11 cellular contexts compared by ENCODE assay signal in genomic region chr6:132391391-132392291, GRCh38. TPM values are rescaled to one million over a fixed set of nuclear protein-coding genes. Genes with fewer than 3 reads are reported as not detected.
DNase-seq lines count a peak whose midpoint lies in the region; ATAC-seq and TF ChIP-seq lines count a peak whose summit lies in the region.
"Had no signal": no experiment of that assay in that cellular context is flagged by ENCODE, and none has a peak within 500 bp of the region (broad histone marks: within the 10 kb centered on the region; RNA-seq: fewer than 3 reads in every experiment).

No MANE protein-coding gene starts in this region.

- CTCF ChIA-PET in OCI-LY7 (lab: Charles Lee; ENCODE audit: unreplicated experiment) = no interaction called here
- CTCF ChIA-PET in activated CD4-positive, alpha-beta memory T cell treated with anti-CD3 and anti-CD28 coated beads for 36 hours (lab: Charles Lee) = interaction anchor here (1.6 to 3.7 kb wide), 3 partner anchors 90 to 112 kb away, joined by 6 to 23 read pairs (median 6); no protein-coding TSS in a partner anchor

- peak overlapping the region; percentile 62; the same call in 1 of the 2 replicates for H2AFZ ChIP-seq in OCI-LY7 (ENCODE audit: low read length)

- in situ Hi-C loops in ACHN (cut with HindIII; ENCODE audit: low pct_ligation_motif_present, low pct_unique_long_range_greater_than_20kb, low sequenced_read_pairs) = no loop called here

- H3K9me3 Mint-ChIP-seq in activated CD4-positive, alpha-beta memory T cell treated with anti-CD3 and anti-CD28 coated beads for 36 hours = peaks cover 16% of the 10 kb centered on the region
- H3K9me3 Mint-ChIP-seq in activated T-cell treated with anti-CD3 and anti-CD28 coated beads, Interleukin-2, amount 50 U/mL, for 72 hours = peaks cover 12 to 18% of the 10 kb centered on the region in 2 donors

- no peak overlapping the region for H3K4me3 Mint-ChIP-seq in activated CD4-positive, alpha-beta memory T cell treated with anti-CD3 and anti-CD28 coated beads for 36 hours
- no peak overlapping the region for H3K4me3 Mint-ChIP-seq in activated T-cell treated with anti-CD3 and anti-CD28 coated beads, Interleukin-2, amount 50 U/mL, for 72 hours

- no peak for ATAC-seq in activated T-cell treated with anti-CD3 and anti-CD28 coated beads, Interleukin-2, amount 50 U/mL, for 72 hours (replicated peaks in 1 of 2)
- no peak for ATAC-seq in left lobe of liver

- TF ChIP-seq POLR2A in esophagus squamous epithelium (IDR thresholded peaks at IDR 0.05) = no peak

- H3K9ac ChIP-seq in mucosa of rectum (ENCODE audit: low read depth in 1 of 2, low read length in 2 of 2) = no peak overlapping the region

- H3K36me3 ChIP-seq in OCI-LY7 (ENCODE audit: insufficient read depth, low read length) (no peaks in the 10 kb centered on the region; the same call in 1 of the 2 replicates), esophagus squamous epithelium (no peaks in the 10 kb centered on the region), mucosa of rectum (ENCODE audit: control insufficient read depth in 2 of 2, insufficient read depth in 2 of 2, low read length in 2 of 2) (no peaks in the 10 kb centered on the region)
- H3K36me3 ChIP-seq: prostate gland had no signal

- H3K4me1 ChIP-seq in OCI-LY7 (ENCODE audit: insufficient read depth, low read length, poor library complexity, severe bottlenecking) (peaks cover 24% of the 10 kb centered on the region), esophagus squamous epithelium (peaks cover 3 to 29% (median 6%) of the 10 kb centered on the region in 3 donors), mucosa of rectum (ENCODE audit: control insufficient read depth in 2 of 2, insufficient read depth in 2 of 2, low read length in 2 of 2) (no peaks in the 10 kb centered on the region)
- H3K4me1 ChIP-seq: prostate gland had no signal

- H3K27ac ChIP-seq in OCI-LY7 (ENCODE audit: low read depth, low read length, poor library complexity, severe bottlenecking) (no peak overlapping the region), esophagus squamous epithelium (peak overlapping the region in 3 of 4 donors; percentile 59 to 76 (median 67)), mucosa of rectum (ENCODE audit: low read depth in 2 of 2, low read length in 2 of 2) (peak overlapping the region; percentile 11 to 35)
- H3K27ac ChIP-seq: C4-2B, prostate gland had no signal

- H3K4me2 ChIP-seq in OCI-LY7 (ENCODE audit: low read length) = no peak overlapping the region

- no TSS peak for BruUV-seq in OCI-LY7 (replicated peaks; lab: Mats Ljungman, UMichigan)

- H3K27me3 ChIP-seq in esophagus squamous epithelium = peaks cover 0 to 8% (median 0%) of the 10 kb centered on the region in 4 donors
- peaks cover 0 to 2% of the 10 kb centered on the region in 2 donors for H3K27me3 ChIP-seq in mucosa of rectum (ENCODE audit: control insufficient read depth in 2 of 2, insufficient read depth in 2 of 2, low read length in 2 of 2)

- H3K4me1 Mint-ChIP-seq in activated CD4-positive, alpha-beta memory T cell treated with anti-CD3 and anti-CD28 coated beads for 36 hours (ENCODE audit: low read depth) = no peaks in the 10 kb centered on the region
- H3K4me1 Mint-ChIP-seq in activated T-cell treated with anti-CD3 and anti-CD28 coated beads, Interleukin-2, amount 50 U/mL, for 72 hours (ENCODE audit: low read depth) = no peaks in the 10 kb centered on the region

- no peak overlapping the region for H3K27ac Mint-ChIP-seq in activated CD4-positive, alpha-beta memory T cell treated with anti-CD3 and anti-CD28 coated beads for 36 hours
- no peak overlapping the region for H3K27ac Mint-ChIP-seq in activated T-cell treated with anti-CD3 and anti-CD28 coated beads, Interleukin-2, amount 50 U/mL, for 72 hours

- POLR2A ChIA-PET in OCI-LY7 (lab: Charles Lee) = interaction anchor here (0.6 to 2.4 kb wide), 8 partner anchors 30 to 148 kb away, joined by 3 to 12 read pairs (median 3); no protein-coding TSS in a partner anchor
- POLR2A ChIA-PET in activated CD4-positive, alpha-beta memory T cell treated with anti-CD3 and anti-CD28 coated beads for 36 hours (lab: Charles Lee) = no interaction called here

- H3K36me3 Mint-ChIP-seq in activated CD4-positive, alpha-beta memory T cell treated with anti-CD3 and anti-CD28 coated beads for 36 hours = peaks cover 5% of the 10 kb centered on the region
- H3K36me3 Mint-ChIP-seq in activated T-cell treated with anti-CD3 and anti-CD28 coated beads, Interleukin-2, amount 50 U/mL, for 72 hours (ENCODE audit: insufficient read depth in 2 of 2) = peaks cover 4 to 19% of the 10 kb centered on the region in 2 donors

- H3K27me3 Mint-ChIP-seq in activated CD4-positive, alpha-beta memory T cell treated with anti-CD3 and anti-CD28 coated beads for 36 hours = peaks cover 24% of the 10 kb centered on the region
- H3K27me3 Mint-ChIP-seq in activated T-cell treated with anti-CD3 and anti-CD28 coated beads, Interleukin-2, amount 50 U/mL, for 72 hours (ENCODE audit: low read depth) = peaks cover 57% of the 10 kb centered on the region

- H3K9me2 ChIP-seq in OCI-LY7 (ENCODE audit: insufficient read depth, low read length) = no peaks in the 10 kb centered on the region

- H3K4me3 ChIP-seq in OCI-LY7 (ENCODE audit: low read depth, low read length, poor library complexity, severe bottlenecking) (no peak overlapping the region), esophagus squamous epithelium (peak overlapping the region in 1 of 4 donors; percentile 23), mucosa of rectum (ENCODE audit: low read length in 2 of 2) (no peak overlapping the region)
- H3K4me3 ChIP-seq: prostate gland had no signal

- intact Hi-C loops in OCI-LY7 (cut with micrococcal nuclease; ENCODE audit: unreplicated experiment) (loop anchor here (1.0 to 2.0 kb wide), 3 partner anchors 91 to 112 kb away; no protein-coding TSS in a partner anchor), esophagus squamous epithelium (cut with DNase I) (no loop called here)
- intact Hi-C loops in activated CD4-positive, alpha-beta memory T cell treated with anti-CD3 and anti-CD28 coated beads for 36 hours (cut with micrococcal nuclease) = loop anchor here (2.0 kb wide), 1 partner anchor 113 kb away; no protein-coding TSS in a partner anchor

- WGBS in esophagus squamous epithelium, 2 donors = 26 to 27% methylated on average over 12 of the region's 12 CpGs

- H3K9me3 ChIP-seq in OCI-LY7 (ENCODE audit: low read length) (peaks cover 20% of the 10 kb centered on the region), esophagus squamous epithelium (peaks cover 0 to 12% (median 9%) of the 10 kb centered on the region in 3 donors), mucosa of rectum (ENCODE audit: control insufficient read depth in 2 of 2, low read length in 2 of 2) (no peaks in the 10 kb centered on the region)
- H3K9me3 ChIP-seq: prostate gland had no signal

- H3K79me2 ChIP-seq in OCI-LY7 (ENCODE audit: insufficient read depth, low read depth, low read length) = no peaks in the 10 kb centered on the region

- no peak for TF ChIP-seq CTCF in OCI-LY7 (conservative IDR thresholded peaks at IDR 0.05; ENCODE audit: low read length)
- no peak for TF ChIP-seq CTCF in esophagus squamous epithelium (IDR thresholded peaks at IDR 0.05)

- H4K20me1 ChIP-seq in OCI-LY7 (ENCODE audit: insufficient read depth, low read length) = no peaks in the 10 kb centered on the region

- DNase-seq in ACHN = peak; percentile 79
- DNase-seq in OCI-LY7 (ENCODE audit: low spot score) = no peak
- peak; percentile 2 for DNase-seq in esophagus squamous epithelium (lab: John Stamatoyannopoulos, UW)
- DNase-seq in activated CD4-positive, alpha-beta memory T cell treated with anti-CD3 and anti-CD28 coated beads for 36 hours = no peak
- DNase-seq in activated T-cell treated with anti-CD3 and anti-CD28 coated beads, Interleukin-2, amount 50 U/mL, for 72 hours = no peak
- no peak for DNase-seq in left lobe of liver (ENCODE audit: low spot score)
- DNase-seq in Kasumi-1 (lab: John Stamatoyannopoulos, UW) = no peak
- DNase-seq: NCI-H510A treated with DMSO at 0.1 percent for 48 hours had no signal

RNA-seq across cellular contexts. Expression of gene MOXD1, which starts 9.6 kb away (rescaled TPM):
- 0.05 TPM in 1 of 2 replicates, not detected in the other for total RNA-seq in OCI-LY7 (2014; rRNA removed; shearing (Covaris generic))
- 0.20 and 0.74 TPM in 2 replicates for total RNA-seq in OCI-LY7 (2022)
- 10 to 100 TPM; 11.9 to 59.2 (median 25.0) TPM for total RNA-seq in esophagus squamous epithelium
- not detected for total RNA-seq in activated CD4-positive, alpha-beta memory T cell treated with anti-CD3 and anti-CD28 coated beads for 36 hours
- not detected for total RNA-seq in activated T-cell treated with anti-CD3 and anti-CD28 coated beads, Interleukin-2, amount 50 U/mL, for 72 hours
- 0.28 TPM for total RNA-seq in left lobe of liver

Comparison
In these comparisons a context has a peak if more than half of its experiments do, and no peak if none do; other contexts are left out.
1. DNase-seq: peak in ACHN (single experiment) and esophagus squamous epithelium (single experiment); none in OCI-LY7 (single experiment), activated CD4-positive, alpha-beta memory T cell treated with anti-CD3 and anti-CD28 coated beads for 36 hours (single experiment), activated T-cell treated with anti-CD3 and anti-CD28 coated beads, Interleukin-2, amount 50 U/mL, for 72 hours (0 of 2), left lobe of liver (single experiment) and Kasumi-1 (0 of 2).
2. RNA of gene MOXD1, which starts 9.6 kb away (total RNA-seq): 11.9 to 59.2 TPM in esophagus squamous epithelium; 0.05 to 0.74 TPM in OCI-LY7, 0.28 TPM in left lobe of liver (single experiment), not detected in activated T-cell treated with anti-CD3 and anti-CD28 coated beads, Interleukin-2, amount 50 U/mL, for 72 hours and not detected in activated CD4-positive, alpha-beta memory T cell treated with anti-CD3 and anti-CD28 coated beads for 36 hours; every median in the first group is over 4 times any median in the second.